Comparison of ENCODE assay signal across 2 cellular contexts in the genomic region with DNA sequence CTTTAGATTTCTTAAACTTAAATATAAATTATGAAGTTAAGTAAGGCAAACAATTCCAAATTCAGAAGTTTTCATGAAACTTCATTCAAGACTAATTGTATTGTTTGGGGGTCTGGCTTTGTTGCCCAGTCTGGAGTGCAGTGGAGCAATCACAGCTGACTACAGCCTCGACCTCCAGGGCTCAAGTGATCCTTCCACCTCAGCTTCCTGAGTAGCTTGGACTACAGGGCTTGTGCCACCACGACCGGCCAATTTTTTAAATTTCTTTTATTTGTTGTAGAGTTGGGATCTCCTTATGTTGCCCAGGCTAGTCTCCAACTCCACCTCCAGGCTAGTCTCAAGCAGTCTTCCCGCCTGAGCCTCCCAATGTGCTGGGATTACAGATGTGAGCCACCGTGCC.
TF ChIP-seq lines count a peak whose summit lies in the region.

No MANE protein-coding gene starts in this region.

TF ChIP-seq in HepG2, 621 proteins besides CTCF, POLR2A, EP300 and RAD21:
- peak; percentile 97 for TF ChIP-seq ZNF121 (CRISPR knock-in tag; IDR thresholded peaks at IDR 0.05)
- 0 out of 2 replicates have a peak, but pooled peaks have one; percentile 29 for TF ChIP-seq ZMYM3 (CRISPR knock-in tag; IDR thresholded peaks at IDR 0.05)
- TF ChIP-seq, protein P1, sequence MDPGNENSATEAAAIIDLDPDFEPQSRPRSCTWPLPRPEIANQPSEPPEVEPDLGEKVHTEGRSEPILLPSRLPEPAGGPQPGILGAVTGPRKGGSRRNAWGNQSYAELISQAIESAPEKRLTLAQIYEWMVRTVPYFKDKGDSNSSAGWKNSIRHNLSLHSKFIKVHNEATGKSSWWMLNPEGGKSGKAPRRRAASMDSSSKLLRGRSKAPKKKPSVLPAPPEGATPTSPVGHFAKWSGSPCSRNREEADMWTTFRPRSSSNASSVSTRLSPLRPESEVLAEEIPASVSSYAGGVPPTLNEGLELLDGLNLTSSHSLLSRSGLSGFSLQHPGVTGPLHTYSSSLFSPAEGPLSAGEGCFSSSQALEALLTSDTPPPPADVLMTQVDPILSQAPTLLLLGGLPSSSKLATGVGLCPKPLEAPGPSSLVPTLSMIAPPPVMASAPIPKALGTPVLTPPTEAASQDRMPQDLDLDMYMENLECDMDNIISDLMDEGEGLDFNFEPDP (CRISPR knock-in tag; conservative IDR thresholded peaks at IDR 0.05): no peak

TF ChIP-seq in K562, 482 proteins besides CTCF, POLR2A, EP300 and RAD21:
- peak; percentile 30; the same call in 1 of the 2 replicates for TF ChIP-seq ZNF121 (CRISPR knock-in tag; conservative IDR thresholded peaks at IDR 0.05)
- no peak for TF ChIP-seq TCF7 (IDR thresholded peaks at IDR 0.05; ENCODE audit: borderline replicate concordance)
